In the genomic region with DNA sequence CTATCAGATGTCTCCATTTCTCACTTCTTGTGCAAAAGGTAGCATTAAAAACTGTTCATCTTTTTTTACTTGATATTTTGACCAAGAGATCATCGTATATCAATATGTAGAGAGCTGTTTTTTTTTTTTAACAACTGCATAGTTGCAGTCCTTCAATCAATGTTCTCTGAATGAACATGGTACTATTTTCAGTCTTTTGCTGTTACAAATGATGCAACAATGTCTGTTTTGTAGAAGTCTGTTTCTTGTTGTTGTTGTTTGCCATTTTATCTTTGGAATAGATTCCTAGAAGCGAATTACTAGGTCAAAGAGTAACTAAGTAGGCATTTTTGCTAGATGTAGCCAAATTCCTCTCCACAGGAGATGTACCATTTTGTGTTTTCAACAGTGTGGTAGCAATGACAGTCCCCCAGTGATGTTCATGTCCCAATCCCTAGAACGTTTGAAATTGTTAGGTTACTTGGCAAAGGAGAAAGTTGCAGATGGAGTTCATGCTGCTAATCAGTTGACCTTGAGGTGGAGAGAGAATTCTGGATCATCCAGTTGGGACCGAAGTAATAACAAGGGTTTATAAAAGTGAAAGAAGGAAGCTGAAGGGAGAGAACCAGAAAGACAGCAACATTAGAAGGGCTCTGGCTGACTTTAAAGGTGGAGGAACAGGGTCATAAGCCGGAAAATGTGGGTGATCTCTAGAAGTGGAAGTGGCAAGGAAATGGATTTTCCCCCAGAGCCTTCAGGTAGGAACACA, we compare ENCODE assay signal across 1 cellular context.
A peak's percentile ranks its signal among the peaks of the same experiment; 100 is the strongest.
TF ChIP-seq lines count a peak whose summit lies in the region.

No MANE protein-coding gene starts in this region.

TF ChIP-seq in K562, 482 proteins besides CTCF, POLR2A, EP300 and RAD21:
- peak; percentile 34; the same call in 1 of the 2 replicates for TF ChIP-seq CEBPG (CRISPR knock-in tag; IDR thresholded peaks at IDR 0.05)
- peak in 1 of 2 experiments; percentile 65; a peak in 2 of 4 replicates for TF ChIP-seq CEBPG (tag; conservative IDR thresholded peaks at IDR 0.05 in 1 of 2, IDR thresholded peaks at IDR 0.05 in 1 of 2)
- no peak for TF ChIP-seq PHF8 (IDR thresholded peaks at IDR 0.05; ENCODE audit: borderline replicate concordance, low read length)
- no peak for TF ChIP-seq SREBF2 (CRISPR knock-in tag; IDR thresholded peaks at IDR 0.05)
- no peak for TF ChIP-seq ZBTB7A (IDR thresholded peaks at IDR 0.05; ENCODE audit: borderline replicate concordance, control insufficient read depth, low read depth, low read length)
- TF ChIP-seq STAT5B (CRISPR knock-in tag; IDR thresholded peaks at IDR 0.05) = no peak
- no peak for TF ChIP-seq NEUROD1 (IDR thresholded peaks at IDR 0.05; ENCODE audit: borderline replicate concordance, low read depth, low read length, partially characterized antibody)
- no peak for TF ChIP-seq ZZZ3 (IDR thresholded peaks at IDR 0.05)
- no peak for TF ChIP-seq CXXC5 (CRISPR knock-in tag; IDR thresholded peaks at IDR 0.05)
- no peak for TF ChIP-seq MIER1 (IDR thresholded peaks at IDR 0.05; ENCODE audit: low read depth)
- TF ChIP-seq MBD2 (IDR thresholded peaks at IDR 0.05; ENCODE audit: borderline replicate concordance, low read depth) = no peak
- no peak for TF ChIP-seq CHD4 (IDR thresholded peaks at IDR 0.05; ENCODE audit: insufficient read depth, insufficient replicate concordance, low read depth, low read length, poor library complexity, severe bottlenecking)
- TF ChIP-seq, protein P1, sequence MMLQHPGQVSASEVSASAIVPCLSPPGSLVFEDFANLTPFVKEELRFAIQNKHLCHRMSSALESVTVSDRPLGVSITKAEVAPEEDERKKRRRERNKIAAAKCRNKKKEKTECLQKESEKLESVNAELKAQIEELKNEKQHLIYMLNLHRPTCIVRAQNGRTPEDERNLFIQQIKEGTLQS (IDR thresholded peaks at IDR 0.05) = peak; percentile 58; the same call in 1 of the 2 replicates
- TF ChIP-seq, protein P1 (CRISPR knock-in tag; conservative IDR thresholded peaks at IDR 0.05) = no peak
- TF ChIP-seq, protein P2, sequence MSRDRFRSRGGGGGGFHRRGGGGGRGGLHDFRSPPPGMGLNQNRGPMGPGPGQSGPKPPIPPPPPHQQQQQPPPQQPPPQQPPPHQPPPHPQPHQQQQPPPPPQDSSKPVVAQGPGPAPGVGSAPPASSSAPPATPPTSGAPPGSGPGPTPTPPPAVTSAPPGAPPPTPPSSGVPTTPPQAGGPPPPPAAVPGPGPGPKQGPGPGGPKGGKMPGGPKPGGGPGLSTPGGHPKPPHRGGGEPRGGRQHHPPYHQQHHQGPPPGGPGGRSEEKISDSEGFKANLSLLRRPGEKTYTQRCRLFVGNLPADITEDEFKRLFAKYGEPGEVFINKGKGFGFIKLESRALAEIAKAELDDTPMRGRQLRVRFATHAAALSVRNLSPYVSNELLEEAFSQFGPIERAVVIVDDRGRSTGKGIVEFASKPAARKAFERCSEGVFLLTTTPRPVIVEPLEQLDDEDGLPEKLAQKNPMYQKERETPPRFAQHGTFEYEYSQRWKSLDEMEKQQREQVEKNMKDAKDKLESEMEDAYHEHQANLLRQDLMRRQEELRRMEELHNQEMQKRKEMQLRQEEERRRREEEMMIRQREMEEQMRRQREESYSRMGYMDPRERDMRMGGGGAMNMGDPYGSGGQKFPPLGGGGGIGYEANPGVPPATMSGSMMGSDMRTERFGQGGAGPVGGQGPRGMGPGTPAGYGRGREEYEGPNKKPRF (IDR thresholded peaks at IDR 0.05; ENCODE audit: low read depth, low read length) = no peak
- TF ChIP-seq, protein P3, sequence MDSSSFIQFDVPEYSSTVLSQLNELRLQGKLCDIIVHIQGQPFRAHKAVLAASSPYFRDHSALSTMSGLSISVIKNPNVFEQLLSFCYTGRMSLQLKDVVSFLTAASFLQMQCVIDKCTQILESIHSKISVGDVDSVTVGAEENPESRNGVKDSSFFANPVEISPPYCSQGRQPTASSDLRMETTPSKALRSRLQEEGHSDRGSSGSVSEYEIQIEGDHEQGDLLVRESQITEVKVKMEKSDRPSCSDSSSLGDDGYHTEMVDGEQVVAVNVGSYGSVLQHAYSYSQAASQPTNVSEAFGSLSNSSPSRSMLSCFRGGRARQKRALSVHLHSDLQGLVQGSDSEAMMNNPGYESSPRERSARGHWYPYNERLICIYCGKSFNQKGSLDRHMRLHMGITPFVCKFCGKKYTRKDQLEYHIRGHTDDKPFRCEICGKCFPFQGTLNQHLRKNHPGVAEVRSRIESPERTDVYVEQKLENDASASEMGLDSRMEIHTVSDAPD (CRISPR knock-in tag; IDR thresholded peaks at IDR 0.05) = no peak
- no peak for TF ChIP-seq ZKSCAN3 (CRISPR knock-in tag; IDR thresholded peaks at IDR 0.05)
- no peak for TF ChIP-seq ZNF134 (CRISPR knock-in tag; conservative IDR thresholded peaks at IDR 0.05)
TF ChIP-seq in K562: peak in this region for 2.
